ENCODE assay signal across 17 cellular contexts in the genomic region with DNA sequence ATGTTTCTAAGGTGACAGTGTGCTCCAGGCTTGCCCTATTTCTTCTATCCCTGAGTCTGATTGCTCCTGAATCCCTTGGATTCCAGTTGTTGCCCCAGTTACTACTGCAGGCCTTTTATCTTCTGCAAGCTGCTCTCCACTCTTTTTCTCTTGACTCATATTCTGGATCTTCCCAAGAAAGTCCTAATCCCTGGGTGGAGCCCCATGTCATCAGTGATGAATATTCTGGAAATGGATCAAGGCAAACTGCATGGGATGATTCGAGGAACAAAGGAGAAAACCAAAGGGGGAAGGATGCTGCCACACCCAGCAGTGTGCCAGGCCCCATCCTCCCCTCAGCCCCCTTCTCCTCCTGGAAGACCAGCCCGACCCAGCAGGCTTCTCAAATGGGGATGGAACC.
DNase-seq lines count a peak whose midpoint lies in the region; ATAC-seq and TF ChIP-seq lines count a peak whose summit lies in the region.
"Had no signal": no experiment of that assay in that cellular context is flagged by ENCODE, and none has a peak within 500 bp of the region (broad histone marks: within the 10 kb centered on the region; RNA-seq: fewer than 3 reads in every experiment).

No MANE protein-coding gene starts in this region.

- H3K9me3 ChIP-seq in T-helper 17 cell (ENCODE audit: control insufficient read depth, low read length, poor library complexity, severe bottlenecking) = no peaks in the 10 kb centered on the region
- H3K9me3 ChIP-seq: BE2C, SJCRH30 had no signal

- H3K4me3 ChIP-seq in fibroblast of villous mesenchyme (ENCODE audit: low read depth, low read length) = no peak overlapping the region
- H3K4me3 ChIP-seq: SJCRH30 had no signal

- ATAC-seq in T-helper 17 cell = no peak
- no peak for ATAC-seq in HG02840 (IDR thresholded peaks at IDR 0.05; ENCODE audit: low FRiP score, unreplicated experiment)
- ATAC-seq: CD8-positive, alpha-beta T cell had no signal

- peaks cover 3% of the 10 kb centered on the region for H3K36me3 Mint-ChIP-seq in T-helper 17 cell (ENCODE audit: low read depth)
- H3K36me3 Mint-ChIP-seq: CD8-positive, alpha-beta T cell; IgD-negative memory B cell had no signal

- H3K4me1 Mint-ChIP-seq in T-helper 17 cell = peaks cover 10% of the 10 kb centered on the region

- peak; percentile 62 for DNase-seq in GM03348 (ENCODE audit: low spot score)
- no peak for DNase-seq in T-helper 17 cell
- peak; percentile 48 for DNase-seq in fibroblast of villous mesenchyme (ENCODE audit: low read depth)
- peak; percentile 71 for DNase-seq in stromal cell of bone marrow (ENCODE audit: low read depth)
- no peak for DNase-seq in NCI-H1105 treated with DMSO at 0.1 percent for 48 hours (lab: John Stamatoyannopoulos, UW)
- no peak for DNase-seq in T-helper 2 cell
- DNase-seq: BE2C; CD8-positive, alpha-beta T cell; DMS79 treated with DMSO at 0.1 percent for 48 hours; H7; MV-4-11; NCI-H1436 treated with DMSO at 0.1 percent for 48 hours; NCI-H2081 treated with DMSO at 0.1 percent for 48 hours; NCI-H524 treated with DMSO at 0.1 percent for 48 hours; SJCRH30 had no signal

- TF ChIP-seq CTCF in fibroblast of villous mesenchyme (IDR thresholded peaks at IDR 0.05; ENCODE audit: insufficient read depth, low read depth, low read length) = no peak

- H3K27ac Mint-ChIP-seq in T-helper 17 cell = peak overlapping the region; percentile 91
- H3K27ac Mint-ChIP-seq: CD8-positive, alpha-beta T cell; IgD-negative memory B cell had no signal

- peaks cover 10% of the 10 kb centered on the region for H3K27me3 Mint-ChIP-seq in T-helper 17 cell

- H3K4me3 Mint-ChIP-seq in T-helper 17 cell = no peak overlapping the region
- H3K4me3 Mint-ChIP-seq: CD8-positive, alpha-beta T cell; IgD-negative memory B cell had no signal

Comparison
In these comparisons a context has a peak if more than half of its experiments do, and no peak if none do; other contexts are left out.
1. DNase-seq: peak in GM03348 (single experiment), fibroblast of villous mesenchyme (single experiment) and stromal cell of bone marrow (single experiment); none in T-helper 17 cell (0 of 3), NCI-H1105 treated with DMSO at 0.1 percent for 48 hours (single experiment) and T-helper 2 cell (0 of 5).